In genomic region chr9:97372580-97372979, GRCh38 we compare ENCODE assay signal across 23 cellular contexts.
"Had no signal": no experiment of that assay in that cellular context is flagged by ENCODE, and none has a peak within 500 bp of the region (broad histone marks: within the 10 kb centered on the region; RNA-seq: fewer than 3 reads in every experiment).

No MANE protein-coding gene starts in this region.

- H3K27me3 Mint-ChIP-seq: activated naive CD4-positive, alpha-beta T cell treated with anti-CD3 and anti-CD28 coated beads, Interleukin-2, amount 10 ng/mL, durations not matched to agents 7 days and 5 days; naive thymus-derived CD8-positive, alpha-beta T cell; type B pancreatic cell had no signal

- H3K4me1 Mint-ChIP-seq: activated naive CD4-positive, alpha-beta T cell treated with anti-CD3 and anti-CD28 coated beads, Interleukin-2, amount 10 ng/mL, durations not matched to agents 7 days and 5 days; neural progenitor cell had no signal

- DNase-seq: activated CD4-positive, alpha-beta T cell treated with anti-CD3 and anti-CD28 coated beads for 4 hours; activated CD4-positive, alpha-beta T cell treated with anti-CD3 and anti-CD28 coated beads, Interleukin-2, amount 50 U/mL, for 48 hours; activated CD4-positive, CD25-positive, alpha-beta regulatory T cell; activated CD8-positive, alpha-beta memory T cell treated with anti-CD3 and anti-CD28 coated beads, Interleukin-2, amount 50 U/mL, for 48 hours; activated naive CD4-positive, alpha-beta T cell treated with anti-CD3 and anti-CD28 coated beads, Interleukin-2, amount 10 ng/mL, durations not matched to agents 7 days and 5 days; activated T-cell treated with anti-CD3 and anti-CD28 coated beads, Interleukin-2, amount 50 U/mL, for 4 hours; body of pancreas; foreskin fibroblast; kidney; lower lobe of right lung; naive thymus-derived CD8-positive, alpha-beta T cell; retina; spleen; stimulated activated CD4-positive, alpha-beta T cell treated with anti-CD3 and anti-CD28 coated beads, Interleukin-4, amount 100 ng/mL, for 1 hour; stimulated activated naive CD4-positive, alpha-beta T cell; T1000; testis had no signal

- H3K27ac Mint-ChIP-seq: activated naive CD4-positive, alpha-beta T cell treated with anti-CD3 and anti-CD28 coated beads, Interleukin-2, amount 10 ng/mL, durations not matched to agents 7 days and 5 days; activated T-helper 2 cell treated with anti-CD3 and anti-CD28 coated beads, Interferon-gamma antibody, Interleukin-2, Interleukin-4, amounts not matched to agents 10 μg/mL and 5 μg/mL and 100 μg/mL, durations not matched to agents 14 hours and 24 hours and 36 hours; neural progenitor cell; type B pancreatic cell had no signal

- H3K27ac ChIP-seq: body of pancreas, cardiac muscle cell, lower lobe of right lung, neural progenitor cell, spleen, testis, vagina had no signal

- H3K4me3 Mint-ChIP-seq: activated naive CD4-positive, alpha-beta T cell treated with anti-CD3 and anti-CD28 coated beads, Interleukin-2, amount 10 ng/mL, durations not matched to agents 7 days and 5 days; activated T-cell treated with anti-CD3 and anti-CD28 coated beads, Interleukin-2, amount 50 U/mL, for 4 hours; naive thymus-derived CD8-positive, alpha-beta T cell; neural progenitor cell; type B pancreatic cell had no signal

- ATAC-seq: activated T-cell treated with anti-CD3 and anti-CD28 coated beads, Interleukin-2, amount 50 U/mL, for 4 hours; body of pancreas; left lobe of liver; lower lobe of right lung; naive thymus-derived CD8-positive, alpha-beta T cell had no signal
